Comparison of ENCODE assay signal across 8 cellular contexts in the genomic region with DNA sequence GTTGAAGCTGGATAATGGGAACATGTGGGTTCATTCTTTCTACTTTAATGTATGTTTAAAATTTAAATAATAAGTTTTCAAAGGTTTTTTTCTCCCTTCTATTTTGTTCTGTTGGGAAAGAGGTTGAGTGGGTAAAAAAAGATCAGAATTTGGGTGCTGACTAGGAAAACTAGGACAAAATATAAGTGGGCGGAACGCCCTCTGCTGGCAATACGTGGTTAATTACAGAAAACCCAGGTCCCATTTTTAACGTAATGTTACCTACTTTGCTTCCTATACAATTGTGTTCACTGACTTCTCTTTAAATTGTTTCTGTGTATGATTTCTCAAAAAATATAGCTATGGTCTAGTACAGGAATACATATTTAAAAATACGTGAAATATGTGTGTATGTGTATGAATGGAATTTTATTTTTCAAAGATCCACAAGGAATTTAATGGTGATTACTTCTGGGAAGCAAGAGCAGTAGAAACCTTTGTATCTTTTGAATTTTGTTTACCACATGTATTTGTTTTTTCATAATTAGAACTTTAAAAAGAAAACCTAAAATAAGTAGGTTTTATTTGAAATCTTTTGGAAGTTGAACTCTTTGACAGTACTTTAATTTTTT. TPM values are rescaled to one million over a fixed set of nuclear protein-coding genes. Genes with fewer than 3 reads are reported as not detected.
DNase-seq lines count a peak whose midpoint lies in the region; ATAC-seq, FAIRE-seq and TF ChIP-seq lines count a peak whose summit lies in the region.

No MANE protein-coding gene starts in this region.

- H3K27ac ChIP-seq in HepG2 (ENCODE audit: extremely low read length, insufficient read depth, low read length), result no peak overlapping the region

- H2AFZ ChIP-seq in HepG2 (ENCODE audit: low read length), result no peak overlapping the region

- peak; percentile 81 for FAIRE-seq in HepG2 (lab: Jason Lieb, UNC)

- TF ChIP-seq POLR2A in NB4 (IDR thresholded peaks at IDR 0.05; ENCODE audit: extremely low read depth, insufficient read length), result no peak
- no peak for TF ChIP-seq POLR2A in HepG2 (IDR thresholded peaks at IDR 0.05; ENCODE audit: insufficient read depth in 1 of 2, low read depth in 2 of 2, low read length in 2 of 2)

- intact Hi-C loops in HepG2 (cut with micrococcal nuclease; ENCODE audit: unreplicated experiment), result loop anchor here (1.0 kb wide), 1 partner anchor 63 kb away; a partner anchor contains a TSS

- H3K27ac Mint-ChIP-seq in central memory CD8-positive, alpha-beta T cell (ENCODE audit: low read depth), result no peak overlapping the region

- TF ChIP-seq EP300 in HepG2 (IDR thresholded peaks at IDR 0.05; ENCODE audit: low read depth in 2 of 2, low read length in 2 of 2) (no peak), HepG2 (CRISPR knock-in tag; IDR thresholded peaks at IDR 0.05; ENCODE audit: borderline replicate concordance) (no peak)

- peaks cover 3% of the 10 kb centered on the region; the same call in 1 of the 2 replicates for H4K20me1 ChIP-seq in HepG2 (ENCODE audit: insufficient read depth, low read length)

- H3K4me3 ChIP-seq in NB4 (ENCODE audit: low read depth, low read length), result no peak overlapping the region
- H3K4me3 ChIP-seq in HepG2 (replicated peaks in 1 of 3; ENCODE audit: insufficient read depth in 1 of 3, low read depth in 2 of 3, low read length in 3 of 3), result no peak overlapping the region

- no peaks in the 10 kb centered on the region for H3K9me3 Mint-ChIP-seq in central memory CD8-positive, alpha-beta T cell

- H3K79me2 ChIP-seq in HepG2 (ENCODE audit: insufficient read depth, low read length), result peaks cover 37% of the 10 kb centered on the region

- DNase-seq in NCI-H2171 treated with DMSO at 0.1 percent for 48 hours (lab: John Stamatoyannopoulos, UW) (peak; percentile 18), NCI-H2171 (lab: John Stamatoyannopoulos, UW) (no peak), NB4 (ENCODE audit: low read depth) (peak; percentile 68), HepG2 (ENCODE audit: low spot score) (peak; percentile 59)
- DNase-seq in activated CD4-positive, CD25-positive, alpha-beta regulatory T cell treated with anti-CD3 and anti-CD28 coated beads, Interleukin-2, amount 50 U/mL, for 72 hours, result peak; percentile 49
- DNase-seq in central memory CD8-positive, alpha-beta T cell (ENCODE audit: low spot score in 2 of 2), result peak; percentile 30 to 34
- peak; percentile 42 for DNase-seq in stimulated activated CD8-positive, alpha-beta memory T cell treated with anti-CD3 and anti-CD28 coated beads, Interleukin-12 subunit alpha, Interleukin-12 subunit beta, amount 100 ng/mL, for 1 hour (ENCODE audit: low read depth)

- peak; percentile 42; the same call in 1 of the 2 replicates for TF ChIP-seq RAD21 in HepG2 (CRISPR knock-in tag; IDR thresholded peaks at IDR 0.05)

- POLR2A ChIA-PET in HepG2 (lab: Yijun Ruan, JAX), result interaction anchor here (1.2 to 1.6 kb wide), 2 partner anchors 49 to 62 kb away, joined by 4 to 6 read pairs; a partner anchor contains a TSS

- no peaks in the 10 kb centered on the region; a peak in 1 of 5 replicates for H3K27me3 ChIP-seq in HepG2 (ENCODE audit: control insufficient read depth in 1 of 2, insufficient read depth in 2 of 2, low read length in 2 of 2)

- CTCF ChIA-PET in HepG2 (lab: Yijun Ruan, JAX; ENCODE audit: low intra/inter-chr PET ratio, low total read pairs), result interaction anchor here (0.8 to 2.1 kb wide), 2 partner anchors 63 to 97 kb away, joined by 3 to 15 read pairs; a partner anchor contains a TSS

- H3K9ac ChIP-seq in HepG2 (ENCODE audit: insufficient read depth, low read depth, low read length), result no peak overlapping the region

- H3K36me3 ChIP-seq in HepG2 (replicated peaks in 1 of 2; ENCODE audit: control insufficient read depth in 1 of 2, insufficient read depth in 2 of 2, low read length in 2 of 2), result peaks cover 8 to 44% of the 10 kb centered on the region in 2 experiments

- 8% methylated on average over 5 of the region's 5 CpGs for WGBS in HepG2 (ENCODE audit: low lambda C conversion rate)

- BruUV-seq in HepG2 (replicated peaks; lab: Mats Ljungman, UMichigan), result no TSS peak

- in situ Hi-C loops in HepG2 (cut with HindIII; ENCODE audit: extremely low pct_ligation_motif_present, low pct_unique_long_range_greater_than_20kb), result no loop called here

- H3K4me1 Mint-ChIP-seq in central memory CD8-positive, alpha-beta T cell, result peaks cover 28% of the 10 kb centered on the region

- peaks cover 57% of the 10 kb centered on the region for H3K36me3 Mint-ChIP-seq in central memory CD8-positive, alpha-beta T cell (ENCODE audit: insufficient read depth)

- no peaks in the 10 kb centered on the region for H3K27me3 Mint-ChIP-seq in central memory CD8-positive, alpha-beta T cell

- H3K4me1 ChIP-seq in HepG2 (ENCODE audit: insufficient read depth, low read length), result peaks cover 14% of the 10 kb centered on the region; the same call in 1 of the 2 replicates

- peak; percentile 70 for TF ChIP-seq CTCF in NB4 (IDR thresholded peaks at IDR 0.05; ENCODE audit: low read depth, low read length)
- TF ChIP-seq CTCF in HepG2 (CRISPR knock-in tag; IDR thresholded peaks at IDR 0.05), result peak; percentile 75

- H3K9me3 ChIP-seq in HepG2 (ENCODE audit: low read length), result no peaks in the 10 kb centered on the region

- H3K4me3 Mint-ChIP-seq in central memory CD8-positive, alpha-beta T cell, result no peak overlapping the region

- H3K4me2 ChIP-seq in HepG2 (ENCODE audit: low read depth, low read length), result no peak overlapping the region

- ATAC-seq in central memory CD8-positive, alpha-beta T cell (replicated peaks; ENCODE audit: extremely low read depth, poor library complexity, severe bottlenecking), result no peak
- ATAC-seq in HepG2 (0 out of 3 replicates have a peak, but pooled peaks have one; percentile 32), HG02798 (IDR thresholded peaks at IDR 0.05; ENCODE audit: poor library complexity, unreplicated experiment) (no peak)

RNA-seq across cellular contexts. Expression of a gene that starts 8.7 kb away (rescaled TPM):
- 27.6 and 41.8 TPM in 2 replicates for total RNA-seq in HepG2 (2016; rRNA removed; fragmentation: Illumina TruSeq; extraction: Trizol)
- total RNA-seq in HepG2 (2016; cell fraction: cytosol; rRNA removed; fragmentation: Illumina TruSeq; extraction: Trizol; ENCODE audit: low read depth), result 3.5 and 4.7 TPM in 2 replicates
- total RNA-seq in HepG2 (2016; cell fraction: insoluble cytoplasmic fraction; rRNA removed; fragmentation: Illumina TruSeq; extraction: Trizol), result 26.8 and 41.9 TPM in 2 replicates
- 6.3 and 7.0 TPM in 2 replicates for total RNA-seq in HepG2 (2016; cell fraction: membrane; rRNA removed; fragmentation: Illumina TruSeq; extraction: Trizol)
- 25.6 and 27.8 TPM in 2 replicates for total RNA-seq in HepG2 (2016; cell fraction: nucleus; rRNA removed; fragmentation: Illumina TruSeq; extraction: Trizol)
- polyA plus RNA-seq in HepG2 (2011; rRNA removed), result 17.4 and 21.5 TPM in 2 replicates
- polyA plus RNA-seq in HepG2 (2011; cell fraction: cytosol; rRNA removed), result 12.4 and 14.5 TPM in 2 replicates
- 12.0 and 12.2 TPM in 2 replicates for polyA plus RNA-seq in HepG2 (2011; cell fraction: nucleus; rRNA removed)
- 13.6 and 15.8 TPM in 2 replicates for polyA plus RNA-seq in HepG2 (2012)
- 2.1 and 2.2 TPM in 2 replicates for polyA plus RNA-seq in HepG2 (2016; cell fraction: cytosol; fragmentation: Illumina TruSeq; extraction: Trizol; ENCODE audit: low read depth)
- polyA plus RNA-seq in HepG2 (2016; cell fraction: insoluble cytoplasmic fraction; fragmentation: Illumina TruSeq; extraction: Trizol; ENCODE audit: low read depth), result 39.7 and 42.6 TPM in 2 replicates
- polyA plus RNA-seq in HepG2 (2016; cell fraction: membrane; fragmentation: Illumina TruSeq; extraction: Trizol; ENCODE audit: low read depth), result 3.0 and 3.6 TPM in 2 replicates
- 23.4 and 24.6 TPM in 2 replicates for polyA plus RNA-seq in HepG2 (2016; cell fraction: nucleus; fragmentation: Illumina TruSeq; extraction: Trizol; ENCODE audit: insufficient read depth, low read depth)
- polyA minus RNA-seq in HepG2 (2011; rRNA and poly(A)+ RNA removed; ENCODE audit: low replicate concordance), result 23.9 and 37.6 TPM in 2 replicates
- polyA minus RNA-seq in HepG2 (2011; cell fraction: cytosol; rRNA and poly(A)+ RNA removed), result 14.0 and 18.4 TPM in 2 replicates
- polyA minus RNA-seq in HepG2 (2011; cell fraction: nucleus; rRNA and poly(A)+ RNA removed), result 41.2 and 47.6 TPM in 2 replicates

RNA-seq across cellular contexts. Expression of a gene that starts 8.8 kb away (rescaled TPM):
- 9.1 and 9.3 TPM in 2 replicates for total RNA-seq in HepG2 (2016; rRNA removed; fragmentation: Illumina TruSeq; extraction: Trizol)
- total RNA-seq in HepG2 (2016; cell fraction: cytosol; rRNA removed; fragmentation: Illumina TruSeq; extraction: Trizol; ENCODE audit: low read depth), result 8.8 and 9.0 TPM in 2 replicates
- 7.4 and 8.3 TPM in 2 replicates for total RNA-seq in HepG2 (2016; cell fraction: insoluble cytoplasmic fraction; rRNA removed; fragmentation: Illumina TruSeq; extraction: Trizol)
- total RNA-seq in HepG2 (2016; cell fraction: membrane; rRNA removed; fragmentation: Illumina TruSeq; extraction: Trizol), result 14.6 and 16.2 TPM in 2 replicates
- total RNA-seq in HepG2 (2016; cell fraction: nucleus; rRNA removed; fragmentation: Illumina TruSeq; extraction: Trizol), result 5.7 and 8.2 TPM in 2 replicates
- polyA plus RNA-seq in HepG2 (2011; rRNA removed), result 14.7 and 16.8 TPM in 2 replicates
- 11.4 and 15.6 TPM in 2 replicates for polyA plus RNA-seq in HepG2 (2011; cell fraction: cytosol; rRNA removed)
- polyA plus RNA-seq in HepG2 (2011; cell fraction: nucleus; rRNA removed), result 16.3 and 16.9 TPM in 2 replicates
- 8.6 and 10.6 TPM in 2 replicates for polyA plus RNA-seq in HepG2 (2012)
- polyA plus RNA-seq in HepG2 (2016; cell fraction: cytosol; fragmentation: Illumina TruSeq; extraction: Trizol; ENCODE audit: low read depth), result 9.0 and 10.7 TPM in 2 replicates
- 8.7 and 8.9 TPM in 2 replicates for polyA plus RNA-seq in HepG2 (2016; cell fraction: insoluble cytoplasmic fraction; fragmentation: Illumina TruSeq; extraction: Trizol; ENCODE audit: low read depth)
- 14.0 and 17.5 TPM in 2 replicates for polyA plus RNA-seq in HepG2 (2016; cell fraction: membrane; fragmentation: Illumina TruSeq; extraction: Trizol; ENCODE audit: low read depth)
- polyA plus RNA-seq in HepG2 (2016; cell fraction: nucleus; fragmentation: Illumina TruSeq; extraction: Trizol; ENCODE audit: insufficient read depth, low read depth), result 12.3 and 15.2 TPM in 2 replicates
- 10.6 and 13.2 TPM in 2 replicates for polyA minus RNA-seq in HepG2 (2011; rRNA and poly(A)+ RNA removed; ENCODE audit: low replicate concordance)
- 6.1 and 10.5 TPM in 2 replicates for polyA minus RNA-seq in HepG2 (2011; cell fraction: cytosol; rRNA and poly(A)+ RNA removed)
- polyA minus RNA-seq in HepG2 (2011; cell fraction: nucleus; rRNA and poly(A)+ RNA removed), result 9.9 and 15.8 TPM in 2 replicates

RNA-seq across cellular contexts. Expression of a gene that starts 48.9 kb away (rescaled TPM):
- 2.5 and 4.2 TPM in 2 replicates for total RNA-seq in HepG2 (2016; rRNA removed; fragmentation: Illumina TruSeq; extraction: Trizol)
- total RNA-seq in HepG2 (2016; cell fraction: cytosol; rRNA removed; fragmentation: Illumina TruSeq; extraction: Trizol; ENCODE audit: low read depth), result 0.62 and 0.71 TPM in 2 replicates
- total RNA-seq in HepG2 (2016; cell fraction: insoluble cytoplasmic fraction; rRNA removed; fragmentation: Illumina TruSeq; extraction: Trizol), result 2.6 and 3.4 TPM in 2 replicates
- 1.4 and 1.7 TPM in 2 replicates for total RNA-seq in HepG2 (2016; cell fraction: membrane; rRNA removed; fragmentation: Illumina TruSeq; extraction: Trizol)
- 4.1 and 5.2 TPM in 2 replicates for total RNA-seq in HepG2 (2016; cell fraction: nucleus; rRNA removed; fragmentation: Illumina TruSeq; extraction: Trizol)
- 5.0 and 6.5 TPM in 2 replicates for polyA plus RNA-seq in HepG2 (2011; rRNA removed)
- polyA plus RNA-seq in HepG2 (2011; cell fraction: cytosol; rRNA removed), result 2.8 and 3.1 TPM in 2 replicates
- polyA plus RNA-seq in HepG2 (2011; cell fraction: nucleus; rRNA removed), result 8.1 and 8.8 TPM in 2 replicates
- polyA plus RNA-seq in HepG2 (2012), result 3.6 and 5.2 TPM in 2 replicates
- 0.85 and 1.0 TPM in 2 replicates for polyA plus RNA-seq in HepG2 (2016; cell fraction: cytosol; fragmentation: Illumina TruSeq; extraction: Trizol; ENCODE audit: low read depth)
- 3.0 and 4.1 TPM in 2 replicates for polyA plus RNA-seq in HepG2 (2016; cell fraction: insoluble cytoplasmic fraction; fragmentation: Illumina TruSeq; extraction: Trizol; ENCODE audit: low read depth)
- polyA plus RNA-seq in HepG2 (2016; cell fraction: membrane; fragmentation: Illumina TruSeq; extraction: Trizol; ENCODE audit: low read depth), result 1.5 and 1.7 TPM in 2 replicates
- polyA plus RNA-seq in HepG2 (2016; cell fraction: nucleus; fragmentation: Illumina TruSeq; extraction: Trizol; ENCODE audit: insufficient read depth, low read depth), result 8.3 and 9.2 TPM in 2 replicates
- 1.9 and 2.1 TPM in 2 replicates for polyA minus RNA-seq in HepG2 (2011; rRNA and poly(A)+ RNA removed; ENCODE audit: low replicate concordance)
- polyA minus RNA-seq in HepG2 (2011; cell fraction: cytosol; rRNA and poly(A)+ RNA removed), result 1.4 and 1.5 TPM in 2 replicates
- 4.6 and 4.8 TPM in 2 replicates for polyA minus RNA-seq in HepG2 (2011; cell fraction: nucleus; rRNA and poly(A)+ RNA removed)
